In the genomic region with DNA sequence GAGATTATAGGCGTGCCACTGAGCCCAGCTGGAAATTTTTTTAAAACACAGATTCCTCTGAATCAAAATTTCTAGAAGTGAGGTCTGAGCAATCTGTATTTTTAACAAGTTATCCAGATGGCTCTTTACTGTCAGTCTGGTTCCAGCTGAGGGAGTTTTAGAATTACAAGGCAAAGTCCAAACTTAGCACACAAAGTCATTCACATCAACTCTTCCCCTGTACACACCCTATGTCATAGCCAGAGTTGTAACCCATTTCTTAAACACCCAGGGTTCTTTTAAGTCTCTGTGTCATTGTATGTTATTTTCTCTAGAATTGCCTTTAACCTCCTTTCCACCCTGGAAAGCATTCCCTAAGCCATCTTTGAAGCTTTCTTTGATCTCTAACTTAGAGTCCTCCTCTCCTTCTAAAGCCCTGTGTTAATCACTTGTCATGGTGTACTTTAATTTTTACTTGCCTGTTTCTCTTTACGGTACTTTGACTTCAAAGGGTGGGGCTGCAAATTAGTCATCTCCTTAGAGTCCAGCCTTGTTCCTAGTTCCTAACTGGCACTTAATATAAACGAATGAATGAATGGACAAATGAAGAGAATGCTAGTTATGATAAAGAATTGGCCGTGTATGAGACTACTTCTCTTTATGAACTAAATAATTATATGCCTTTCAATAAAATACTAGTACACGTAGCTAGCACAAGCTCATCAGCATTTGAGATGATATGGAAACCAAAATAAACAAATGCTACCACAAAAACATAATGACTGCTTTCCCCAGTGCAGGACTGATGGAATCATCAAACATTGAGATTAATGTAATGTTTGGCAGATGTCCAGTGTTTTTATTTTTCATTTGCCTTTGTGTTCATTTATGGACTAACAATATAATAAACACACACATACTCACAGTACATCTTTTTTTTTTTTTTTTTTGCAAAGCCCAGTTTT, we compare ENCODE assay signal across 8 cellular contexts. TPM values are rescaled to one million over a fixed set of nuclear protein-coding genes. Genes with fewer than 3 reads are reported as not detected.
A peak's percentile ranks its signal among the peaks of the same experiment; 100 is the strongest.
DNase-seq lines count a peak whose midpoint lies in the region; ATAC-seq and TF ChIP-seq lines count a peak whose summit lies in the region.

No MANE protein-coding gene starts in this region.

- H3K9me3 ChIP-seq in DND-41 (ENCODE audit: insufficient read depth, low read length, severe bottlenecking) (no peaks in the 10 kb centered on the region), mammary epithelial cell (replicated peaks; ENCODE audit: insufficient read depth, low read length) (no peaks in the 10 kb centered on the region), mucosa of rectum (ENCODE audit: control insufficient read depth in 2 of 2, low read length in 2 of 2) (no peaks in the 10 kb centered on the region)

- H3K9ac ChIP-seq in DND-41 (ENCODE audit: low read depth, low read length) (no peak overlapping the region), mammary epithelial cell (ENCODE audit: insufficient read depth, low read length) (no peak overlapping the region), mucosa of rectum (ENCODE audit: low read depth in 1 of 2, low read length in 2 of 2) (peak overlapping the region; percentile 38 to 53)

- 47% methylated on average over 5 of the region's 5 CpGs for WGBS in mammary epithelial cell (ENCODE audit: low coverage, missing lambda C conversion rate)

- BruUV-seq in mammary epithelial cell (replicated peaks; lab: Mats Ljungman, UMichigan): no TSS peak

- TF ChIP-seq CTCF in DND-41 (IDR thresholded peaks at IDR 0.05; ENCODE audit: borderline replicate concordance, extremely low read depth, low read length, poor library complexity, severe bottlenecking) (no peak), mammary epithelial cell (conservative IDR thresholded peaks at IDR 0.05 in 1 of 2, IDR thresholded peaks at IDR 0.05 in 1 of 2; ENCODE audit: extremely low read depth in 1 of 2, insufficient read depth in 1 of 2, low read depth in 1 of 2, low read length in 2 of 2) (no peak)

- H3K4me1 ChIP-seq in DND-41 (ENCODE audit: insufficient read depth, low read length): peaks cover 24% of the 10 kb centered on the region
- peaks cover 25% of the 10 kb centered on the region for H3K4me1 ChIP-seq in mammary epithelial cell (ENCODE audit: insufficient read depth, low read length)
- H3K4me1 ChIP-seq in mucosa of rectum (ENCODE audit: control insufficient read depth in 2 of 2, insufficient read depth in 2 of 2, low read length in 2 of 2): peaks cover 26 to 32% of the 10 kb centered on the region in 2 donors

- in situ Hi-C loops in mammary epithelial cell (cut with MboI; ENCODE audit: low sequenced_read_pairs in 2 of 2): no loop called here

- H3K27me3 ChIP-seq in DND-41 (ENCODE audit: insufficient read depth, low read length, poor library complexity): no peaks in the 10 kb centered on the region
- H3K27me3 ChIP-seq in mammary epithelial cell (ENCODE audit: insufficient read depth, low read length): no peaks in the 10 kb centered on the region
- no peaks in the 10 kb centered on the region for H3K27me3 ChIP-seq in mucosa of rectum (ENCODE audit: control insufficient read depth in 2 of 2, insufficient read depth in 2 of 2, low read length in 2 of 2)

- H3K4me3 ChIP-seq in DND-41 (ENCODE audit: low read depth in 1 of 2, low read length in 2 of 2) (no peak overlapping the region), mammary epithelial cell (replicated peaks in 1 of 3; ENCODE audit: insufficient read depth in 1 of 3, low read depth in 2 of 3, low read length in 3 of 3) (no peak overlapping the region), mucosa of rectum (ENCODE audit: low read length in 2 of 2) (peak overlapping the region; percentile 41 to 45)

- no peak for ATAC-seq in DND-41 (ENCODE audit: insufficient read depth, low read depth)

- intact Hi-C loops in mammary epithelial cell (cut with micrococcal nuclease): no loop called here

- H3K27ac ChIP-seq in DND-41 (ENCODE audit: low read length) (peak overlapping the region; percentile 46; the same call in 1 of the 2 replicates), mammary epithelial cell (ENCODE audit: insufficient read depth, low read depth, low read length) (peak overlapping the region; percentile 60), mucosa of rectum (ENCODE audit: low read depth in 2 of 2, low read length in 2 of 2) (peak overlapping the region; percentile 75 to 96)

- no peak overlapping the region for H3K4me2 ChIP-seq in DND-41 (ENCODE audit: insufficient read depth, low read length)
- peak overlapping the region; percentile 61 for H3K4me2 ChIP-seq in mammary epithelial cell (ENCODE audit: insufficient read depth, low read depth, low read length)

- dilution Hi-C loops in mammary epithelial cell (cut with HindIII; ENCODE audit: low sequenced_read_pairs): loop anchor here (5.0 kb wide), 1 partner anchor 116 kb away; no protein-coding TSS in a partner anchor

- H4K20me1 ChIP-seq in DND-41 (ENCODE audit: insufficient read depth, low read length) (no peaks in the 10 kb centered on the region), mammary epithelial cell (ENCODE audit: insufficient read depth, low read length) (no peaks in the 10 kb centered on the region)

- CTCF ChIA-PET in mammary epithelial cell (lab: Charles Lee; ENCODE audit: low non-redundant PET): no interaction called here

- no peak overlapping the region for H2AFZ ChIP-seq in DND-41 (ENCODE audit: low read depth, low read length)
- H2AFZ ChIP-seq in mammary epithelial cell (ENCODE audit: low read depth, low read length): peak overlapping the region; percentile 54

- H3K36me3 ChIP-seq in DND-41 (ENCODE audit: insufficient read depth, low read length) (no peaks in the 10 kb centered on the region), mammary epithelial cell (ENCODE audit: insufficient read depth, low read length) (no peaks in the 10 kb centered on the region), mucosa of rectum (ENCODE audit: control insufficient read depth in 2 of 2, insufficient read depth in 2 of 2, low read length in 2 of 2) (no peaks in the 10 kb centered on the region)

- DNase-seq in DND-41 (no peak), MV-4-11 (lab: John Stamatoyannopoulos, UW) (peak; percentile 6), mammary epithelial cell (peak; percentile 75), NCI-H2081 treated with DMSO at 0.1 percent for 48 hours (lab: John Stamatoyannopoulos, UW) (no peak), mucosa of gallbladder (ENCODE audit: low spot score) (no peak), NCI-H524 treated with DMSO at 0.1 percent for 48 hours (lab: John Stamatoyannopoulos, UW) (no peak), HuH-7.5 (ENCODE audit: low spot score) (no peak)

- H3K79me2 ChIP-seq in DND-41 (ENCODE audit: insufficient read depth, low read length): no peaks in the 10 kb centered on the region
- H3K79me2 ChIP-seq in mammary epithelial cell (ENCODE audit: insufficient read depth, low read length): no peaks in the 10 kb centered on the region

RNA-seq across cellular contexts. Expression of a gene that starts 12.0 kb away (rescaled TPM):
- total RNA-seq in mammary epithelial cell (100 to 1,000 TPM; 261 to 358 TPM), mucosa of gallbladder (184 TPM)
- 170 TPM for polyA plus RNA-seq in mammary epithelial cell
- 128 TPM for polyA minus RNA-seq in mammary epithelial cell

Comparison
In these comparisons a context has a peak if more than half of its experiments do, and no peak if none do; other contexts are left out.
1. DNase-seq: peak in MV-4-11 (single experiment) and mammary epithelial cell (single experiment); none in DND-41 (single experiment), NCI-H2081 treated with DMSO at 0.1 percent for 48 hours (single experiment), mucosa of gallbladder (single experiment), NCI-H524 treated with DMSO at 0.1 percent for 48 hours (single experiment) and HuH-7.5 (single experiment).
2. H3K4me3 ChIP-seq: peak in mucosa of rectum (2 of 2); none in DND-41 (0 of 2) and mammary epithelial cell (0 of 3).
3. H3K9ac ChIP-seq: peak in mucosa of rectum (2 of 2); none in DND-41 (single experiment) and mammary epithelial cell (single experiment).
4. Peak in every context shown above with its lines, with median percentiles within 50 percentile points of each other: H3K27ac ChIP-seq.